ENCODE assay signal across 1 cellular context in the genomic region with DNA sequence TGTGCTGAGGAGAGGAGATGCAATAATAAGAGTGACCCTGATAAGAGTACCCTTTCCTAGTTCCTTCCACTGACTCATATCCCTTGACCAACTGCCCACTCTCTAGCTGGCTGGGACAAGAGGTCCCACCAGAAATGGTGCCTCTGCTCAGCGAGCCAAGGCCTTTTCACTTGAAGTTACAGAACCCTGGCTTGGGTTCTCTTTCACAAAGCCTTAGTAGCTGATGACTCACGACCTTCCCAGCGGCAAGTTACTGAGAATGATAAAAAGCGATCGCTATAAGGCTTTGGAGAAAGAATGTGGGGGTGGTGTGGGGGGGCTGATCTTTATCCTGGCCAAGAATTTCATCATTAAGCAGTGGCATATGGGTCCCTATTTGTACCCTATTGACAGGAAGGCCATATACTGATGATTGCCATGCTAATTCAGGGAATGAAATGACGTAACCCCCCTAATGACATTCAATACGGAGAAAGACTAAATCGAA.
TF ChIP-seq lines count a peak whose summit lies in the region.

No MANE protein-coding gene starts in this region.

TF ChIP-seq in GM23338, 12 proteins besides CTCF, POLR2A, EP300 and RAD21 (continued from another document):
- TF ChIP-seq, protein P1, sequence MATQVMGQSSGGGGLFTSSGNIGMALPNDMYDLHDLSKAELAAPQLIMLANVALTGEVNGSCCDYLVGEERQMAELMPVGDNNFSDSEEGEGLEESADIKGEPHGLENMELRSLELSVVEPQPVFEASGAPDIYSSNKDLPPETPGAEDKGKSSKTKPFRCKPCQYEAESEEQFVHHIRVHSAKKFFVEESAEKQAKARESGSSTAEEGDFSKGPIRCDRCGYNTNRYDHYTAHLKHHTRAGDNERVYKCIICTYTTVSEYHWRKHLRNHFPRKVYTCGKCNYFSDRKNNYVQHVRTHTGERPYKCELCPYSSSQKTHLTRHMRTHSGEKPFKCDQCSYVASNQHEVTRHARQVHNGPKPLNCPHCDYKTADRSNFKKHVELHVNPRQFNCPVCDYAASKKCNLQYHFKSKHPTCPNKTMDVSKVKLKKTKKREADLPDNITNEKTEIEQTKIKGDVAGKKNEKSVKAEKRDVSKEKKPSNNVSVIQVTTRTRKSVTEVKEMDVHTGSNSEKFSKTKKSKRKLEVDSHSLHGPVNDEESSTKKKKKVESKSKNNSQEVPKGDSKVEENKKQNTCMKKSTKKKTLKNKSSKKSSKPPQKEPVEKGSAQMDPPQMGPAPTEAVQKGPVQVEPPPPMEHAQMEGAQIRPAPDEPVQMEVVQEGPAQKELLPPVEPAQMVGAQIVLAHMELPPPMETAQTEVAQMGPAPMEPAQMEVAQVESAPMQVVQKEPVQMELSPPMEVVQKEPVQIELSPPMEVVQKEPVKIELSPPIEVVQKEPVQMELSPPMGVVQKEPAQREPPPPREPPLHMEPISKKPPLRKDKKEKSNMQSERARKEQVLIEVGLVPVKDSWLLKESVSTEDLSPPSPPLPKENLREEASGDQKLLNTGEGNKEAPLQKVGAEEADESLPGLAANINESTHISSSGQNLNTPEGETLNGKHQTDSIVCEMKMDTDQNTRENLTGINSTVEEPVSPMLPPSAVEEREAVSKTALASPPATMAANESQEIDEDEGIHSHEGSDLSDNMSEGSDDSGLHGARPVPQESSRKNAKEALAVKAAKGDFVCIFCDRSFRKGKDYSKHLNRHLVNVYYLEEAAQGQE (IDR thresholded peaks at IDR 0.05; ENCODE audit: unreplicated experiment) = no peak
- TF ChIP-seq NANOG (IDR thresholded peaks at IDR 0.05; ENCODE audit: borderline replicate concordance) (no peak), ZNF114 (CRISPR knock-in tag; IDR thresholded peaks at IDR 0.05) (no peak), POLR2AphosphoS5 (IDR thresholded peaks at IDR 0.05; ENCODE audit: low read depth) (no peak), CREB1 (CRISPR knock-in tag; IDR thresholded peaks at IDR 0.05; ENCODE audit: low read depth) (no peak), ZNF331 (CRISPR knock-in tag; IDR thresholded peaks at IDR 0.05; ENCODE audit: low read depth) (no peak), EZH2 (IDR thresholded peaks at IDR 0.05; ENCODE audit: low read depth, unreplicated experiment) (no peak), ZNF462 (CRISPR knock-in tag; IDR thresholded peaks at IDR 0.05) (no peak), EZH2phosphoT487 (IDR thresholded peaks at IDR 0.05; ENCODE audit: unreplicated experiment) (no peak)
